16 cellular contexts compared by ENCODE assay signal in genomic region chr13:100513171-100513570, GRCh38.
"Had no signal": no experiment of that assay in that cellular context is flagged by ENCODE, and none has a peak within 500 bp of the region (broad histone marks: within the 10 kb centered on the region; RNA-seq: fewer than 3 reads in every experiment).

No MANE protein-coding gene starts in this region.

- H3K9me3 ChIP-seq: pancreas, right lobe of liver, stomach, testis, upper lobe of right lung had no signal

- H3K36me3 ChIP-seq: pancreas, upper lobe of right lung had no signal

- H3K27me3 ChIP-seq: pancreas, right lobe of liver, stomach, testis, upper lobe of right lung had no signal

- H3K36me3 Mint-ChIP-seq: activated naive CD4-positive, alpha-beta T cell treated with anti-CD3 and anti-CD28 coated beads, Interleukin-2, amount 10 ng/mL, durations not matched to agents 7 days and 5 days had no signal

- H3K4me1 ChIP-seq: testis had no signal

- H3K27ac ChIP-seq: pancreas, right lobe of liver, stomach, testis, upper lobe of right lung had no signal

- H3K4me3 ChIP-seq: pancreas, right lobe of liver, stomach, testis, upper lobe of right lung had no signal

- H3K4me3 Mint-ChIP-seq: activated CD4-positive, alpha-beta T cell treated with anti-CD3 and anti-CD28 coated beads, Interleukin-2, amount 10 ng/mL, durations not matched to agents 24 days and 14 days; activated CD8-positive, alpha-beta T cell treated with anti-CD3 and anti-CD28 coated beads for 36 hours; activated naive CD4-positive, alpha-beta T cell treated with anti-CD3 and anti-CD28 coated beads, Interleukin-2, amount 10 ng/mL, durations not matched to agents 7 days and 5 days; T-helper 2 cell treated with Interferon-gamma antibody and Interleukin-4, amounts not matched to agents 5 μg/mL and 100 μg/mL, for 36 hours had no signal

- DNase-seq: activated CD4-positive, alpha-beta T cell treated with anti-CD3 and anti-CD28 coated beads, Interleukin-2, amount 10 ng/mL, durations not matched to agents 24 days and 14 days; activated CD8-positive, alpha-beta T cell treated with anti-CD3 and anti-CD28 coated beads for 36 hours; activated effector memory CD4-positive, alpha-beta T cell treated with Interleukin-2 at 50 U/mL for 16 hours; activated naive CD4-positive, alpha-beta T cell treated with anti-CD3 and anti-CD28 coated beads, Interleukin-2, amount 10 ng/mL, durations not matched to agents 7 days and 5 days; activated T-cell treated with anti-CD3 and anti-CD28 coated beads, Interleukin-2, amount 50 U/mL, for 48 hours; aorta; left cardiac atrium; pancreas; right lobe of liver; small intestine; stimulated activated CD4-positive, alpha-beta T cell treated with anti-CD3 and anti-CD28 coated beads, Interleukin-15, amount 100 ng/mL, for 24 hours; stimulated activated CD4-positive, alpha-beta T cell treated with anti-CD3 and anti-CD28 coated beads, Interleukin-4, amount 100 ng/mL, for 1 hour; stomach; testis; upper lobe of right lung had no signal

- H3K27ac Mint-ChIP-seq: activated CD4-positive, alpha-beta T cell treated with anti-CD3 and anti-CD28 coated beads, Interleukin-2, amount 10 ng/mL, durations not matched to agents 24 days and 14 days; activated CD8-positive, alpha-beta T cell treated with anti-CD3 and anti-CD28 coated beads for 36 hours; activated naive CD4-positive, alpha-beta T cell treated with anti-CD3 and anti-CD28 coated beads, Interleukin-2, amount 10 ng/mL, durations not matched to agents 7 days and 5 days; T-helper 2 cell treated with Interferon-gamma antibody and Interleukin-4, amounts not matched to agents 5 μg/mL and 100 μg/mL, for 36 hours had no signal

- ATAC-seq: activated CD8-positive, alpha-beta T cell treated with anti-CD3 and anti-CD28 coated beads for 36 hours; pancreas; right lobe of liver had no signal

- H3K27me3 Mint-ChIP-seq: activated CD8-positive, alpha-beta T cell treated with anti-CD3 and anti-CD28 coated beads for 36 hours; activated naive CD4-positive, alpha-beta T cell treated with anti-CD3 and anti-CD28 coated beads, Interleukin-2, amount 10 ng/mL, durations not matched to agents 7 days and 5 days had no signal

- H3K9me3 Mint-ChIP-seq: activated CD4-positive, alpha-beta T cell treated with anti-CD3 and anti-CD28 coated beads, Interleukin-2, amount 10 ng/mL, durations not matched to agents 24 days and 14 days; activated CD8-positive, alpha-beta T cell treated with anti-CD3 and anti-CD28 coated beads for 36 hours; activated naive CD4-positive, alpha-beta T cell treated with anti-CD3 and anti-CD28 coated beads, Interleukin-2, amount 10 ng/mL, durations not matched to agents 7 days and 5 days; T-helper 2 cell treated with Interferon-gamma antibody and Interleukin-4, amounts not matched to agents 5 μg/mL and 100 μg/mL, for 36 hours had no signal
